16 cellular contexts compared by ENCODE assay signal in the genomic region with DNA sequence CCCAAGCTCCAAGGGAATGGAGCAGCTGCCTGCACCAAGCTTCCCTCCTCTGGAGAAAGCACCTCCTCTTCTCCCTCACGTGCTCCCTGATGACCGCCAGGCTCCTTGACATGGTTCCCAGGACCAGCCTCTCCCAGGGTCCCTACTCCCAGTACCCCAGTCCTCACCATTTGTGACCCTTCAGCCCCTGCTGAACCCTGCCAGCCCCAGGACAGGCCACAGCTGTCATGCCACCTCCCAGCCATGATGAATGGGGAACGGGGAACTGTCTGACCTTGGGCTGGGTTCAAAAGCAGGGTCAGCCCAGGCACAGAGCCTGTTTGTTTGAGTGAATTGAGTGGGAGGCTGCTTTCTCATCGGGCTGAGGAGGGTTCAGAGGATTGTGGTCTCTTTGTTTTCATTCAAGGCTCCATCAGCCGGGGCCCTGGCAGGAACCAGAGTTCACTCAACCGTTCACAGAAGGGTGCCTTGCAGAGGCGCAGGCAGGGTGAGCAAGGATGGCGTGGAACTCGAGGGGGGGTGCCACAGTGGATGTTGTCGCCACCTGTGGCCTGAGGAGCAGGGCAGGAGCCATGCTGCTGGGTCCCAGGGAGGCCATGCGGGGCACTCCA.
DNase-seq lines count a peak whose midpoint lies in the region; ATAC-seq and TF ChIP-seq lines count a peak whose summit lies in the region.
"Had no signal": no experiment of that assay in that cellular context is flagged by ENCODE, and none has a peak within 500 bp of the region (broad histone marks: within the 10 kb centered on the region; RNA-seq: fewer than 3 reads in every experiment).

No MANE protein-coding gene starts in this region.

- ATAC-seq in left cardiac atrium: no peak
- ATAC-seq: A549 had no signal

- no peaks in the 10 kb centered on the region for H3K9me3 ChIP-seq in vagina
- no peaks in the 10 kb centered on the region for H3K9me3 ChIP-seq in esophagus squamous epithelium
- H3K9me3 ChIP-seq: A549, Caco-2 had no signal

- DNase-seq in cardiac septum (ENCODE audit: low spot score) (peak; percentile 68), left cardiac atrium (no peak), left kidney (ENCODE audit: low read depth, low spot score) (peak; percentile 39), progenitor cell of endocrine pancreas (ENCODE audit: low spot score, unreplicated experiment) (no peak), vagina (ENCODE audit: extremely low spot score in 2 of 2) (no peak), esophagus squamous epithelium (lab: John Stamatoyannopoulos, UW) (no peak)
- DNase-seq in stimulated activated CD4-positive, alpha-beta T cell treated with anti-CD3 and anti-CD28 coated beads, Interleukin-1b, Interleukin-23, amount 100 ng/mL, for 48 hours: no peak
- DNase-seq in activated CD8-positive, alpha-beta memory T cell treated with anti-CD3 and anti-CD28 coated beads for 24 hours: no peak
- DNase-seq: Caco-2, HCEC 1CT, NCI-H187, NCI-H446, NCI-H69, SHP77 treated with DMSO at 0.1 percent for 48 hours had no signal

- H3K4me3 Mint-ChIP-seq in progenitor cell of endocrine pancreas (ENCODE audit: low read depth): no peak overlapping the region

- TF ChIP-seq CTCF in progenitor cell of endocrine pancreas (IDR thresholded peaks at IDR 0.05; ENCODE audit: unreplicated experiment) (no peak), vagina (IDR thresholded peaks at IDR 0.05) (no peak), esophagus squamous epithelium (IDR thresholded peaks at IDR 0.05) (no peak)

- peaks cover 4% of the 10 kb centered on the region for H3K4me1 Mint-ChIP-seq in progenitor cell of endocrine pancreas (ENCODE audit: low read depth)

- no peak overlapping the region for H3K4me3 ChIP-seq in vagina
- no peak overlapping the region for H3K4me3 ChIP-seq in esophagus squamous epithelium
- H3K4me3 ChIP-seq: A549 had no signal

- H3K36me3 ChIP-seq in vagina: no peaks in the 10 kb centered on the region
- H3K36me3 ChIP-seq in esophagus squamous epithelium: no peaks in the 10 kb centered on the region

- H3K27me3 ChIP-seq in vagina (no peaks in the 10 kb centered on the region), esophagus squamous epithelium (peaks cover 0 to 9% (median 0%) of the 10 kb centered on the region in 4 donors)

- H3K27ac ChIP-seq in vagina (peak overlapping the region; percentile 77), esophagus squamous epithelium (no peak overlapping the region)
- H3K27ac ChIP-seq: A549, HL-60 had no signal

- intact Hi-C loops in cardiac septum (cut with DNase I) (no loop called here), left cardiac atrium (cut with DNase I) (no loop called here), vagina (cut with DNase I) (no loop called here), esophagus squamous epithelium (cut with DNase I) (no loop called here)

- H3K4me1 ChIP-seq in vagina: peaks cover 45% of the 10 kb centered on the region
- peaks cover 0 to 6% (median 5%) of the 10 kb centered on the region in 3 donors for H3K4me1 ChIP-seq in esophagus squamous epithelium
- H3K4me1 ChIP-seq: A549, Caco-2 had no signal

- 62 to 65% methylated on average over 5 to 10 of the region's 11 CpGs for WGBS in esophagus squamous epithelium, 2 donors

- TF ChIP-seq POLR2A in vagina (IDR thresholded peaks at IDR 0.05): no peak
- TF ChIP-seq POLR2A in esophagus squamous epithelium (IDR thresholded peaks at IDR 0.05): no peak

- peaks cover 7% of the 10 kb centered on the region for H3K27me3 Mint-ChIP-seq in progenitor cell of endocrine pancreas

- peak overlapping the region; percentile 13 for H3K27ac Mint-ChIP-seq in progenitor cell of endocrine pancreas

- H3K36me3 Mint-ChIP-seq in progenitor cell of endocrine pancreas (ENCODE audit: insufficient read depth): no peaks in the 10 kb centered on the region

- no peaks in the 10 kb centered on the region for H3K9me3 Mint-ChIP-seq in progenitor cell of endocrine pancreas (ENCODE audit: low read depth)

Comparison
In these comparisons a context has a peak if more than half of its experiments do, and no peak if none do; other contexts are left out.
1. DNase-seq: peak in cardiac septum (single experiment) and left kidney (single experiment); none in left cardiac atrium (single experiment), progenitor cell of endocrine pancreas (single experiment), vagina (0 of 2), stimulated activated CD4-positive, alpha-beta T cell treated with anti-CD3 and anti-CD28 coated beads, Interleukin-1b, Interleukin-23, amount 100 ng/mL, for 48 hours (single experiment), esophagus squamous epithelium (single experiment) and activated CD8-positive, alpha-beta memory T cell treated with anti-CD3 and anti-CD28 coated beads for 24 hours (single experiment).